ENCODE assay signal across 8 cellular contexts in genomic region chr2:207143131-207143473, GRCh38. TPM values are rescaled to one million over a fixed set of nuclear protein-coding genes. Genes with fewer than 3 reads are reported as not detected.
DNase-seq lines count a peak whose midpoint lies in the region; ATAC-seq, FAIRE-seq and TF ChIP-seq lines count a peak whose summit lies in the region.

No MANE protein-coding gene starts in this region.

- H3K79me2 ChIP-seq in fibroblast of lung (ENCODE audit: control insufficient read depth, insufficient read depth, low read length), result peaks cover 87% of the 10 kb centered on the region

- H4K20me1 ChIP-seq in fibroblast of lung (ENCODE audit: control insufficient read depth, extremely low read depth, insufficient read depth, low read length), result no peaks in the 10 kb centered on the region

- FAIRE-seq in HTR-8/SVneo (lab: Jason Lieb, UNC), result no peak

- ATAC-seq in GM21423 (IDR thresholded peaks at IDR 0.05; ENCODE audit: unreplicated experiment), result peak; percentile 6
- ATAC-seq in RWPE2 (ENCODE audit: low read depth), result no peak
- no peak for ATAC-seq in GM19452 (IDR thresholded peaks at IDR 0.05; ENCODE audit: unreplicated experiment)
- no peak for ATAC-seq in HG03442 (IDR thresholded peaks at IDR 0.05; ENCODE audit: unreplicated experiment)

- peaks cover 99% of the 10 kb centered on the region for H3K36me3 ChIP-seq in RWPE2 (ENCODE audit: low read depth)
- H3K36me3 ChIP-seq in fibroblast of lung (ENCODE audit: control insufficient read depth, insufficient read depth, low read length), result no peaks in the 10 kb centered on the region
- H3K36me3 ChIP-seq in sigmoid colon, result no peaks in the 10 kb centered on the region

- H3K4me1 ChIP-seq in RWPE2 (ENCODE audit: insufficient read depth, poor library complexity, severe bottlenecking) (peaks cover 32% of the 10 kb centered on the region), fibroblast of lung (ENCODE audit: control insufficient read depth, extremely low read depth, insufficient read depth, low read length) (peaks cover 10% of the 10 kb centered on the region), sigmoid colon (peaks cover 0 to 99% (median 88%) of the 10 kb centered on the region in 4 donors)

- H3K27me3 ChIP-seq in RWPE2 (ENCODE audit: insufficient read depth, poor library complexity, severe bottlenecking) (no peaks in the 10 kb centered on the region), fibroblast of lung (ENCODE audit: control insufficient read depth, insufficient read depth, low read length) (no peaks in the 10 kb centered on the region), sigmoid colon (no peaks in the 10 kb centered on the region)

- no peak overlapping the region for H2AFZ ChIP-seq in fibroblast of lung (ENCODE audit: low read length)

- no peak for TF ChIP-seq EP300 in sigmoid colon (IDR thresholded peaks at IDR 0.05)

- no peak for TF ChIP-seq POLR2A in sigmoid colon (IDR thresholded peaks at IDR 0.05)

- H3K4me3 ChIP-seq in RWPE2 (ENCODE audit: severe bottlenecking) (no peak overlapping the region), fibroblast of lung (replicated peaks in 1 of 4; ENCODE audit: control extremely low read depth in 1 of 4, insufficient read depth in 1 of 4, low read depth in 3 of 4, low read length in 4 of 4) (peak overlapping the region in 2 of 4 experiments; percentile 25 to 41), sigmoid colon (peak overlapping the region in 3 of 4 donors; percentile 2 to 20 (median 9))

- WGBS in sigmoid colon, 2 donors, result 31 to 59% methylated on average over 2 of the region's 2 CpGs

- TF ChIP-seq CTCF in RWPE2 (IDR thresholded peaks at IDR 0.05; ENCODE audit: poor library complexity, severe bottlenecking), result no peak
- TF ChIP-seq CTCF in fibroblast of lung (conservative IDR thresholded peaks at IDR 0.05 in 1 of 2, IDR thresholded peaks at IDR 0.05 in 1 of 2; ENCODE audit: low read depth in 1 of 2, low read length in 2 of 2), result no peak
- no peak for TF ChIP-seq CTCF in sigmoid colon (IDR thresholded peaks at IDR 0.05)

- H3K9ac ChIP-seq in fibroblast of lung (ENCODE audit: insufficient read depth, low read length), result no peak overlapping the region

- peak overlapping the region; percentile 14 for H3K27ac ChIP-seq in RWPE2 (ENCODE audit: poor library complexity, severe bottlenecking)
- peak overlapping the region; percentile 68 for H3K27ac ChIP-seq in fibroblast of lung (ENCODE audit: insufficient read depth, low read length)
- peak overlapping the region; percentile 78 to 100 (median 82) for H3K27ac ChIP-seq in sigmoid colon

- intact Hi-C loops in sigmoid colon (cut with DNase I), result loop anchor here (5.0 to 10.0 kb wide), 2 partner anchors 51 to 1122 kb away; partner anchors contain the start of gene PIKFYVE

- H3K4me2 ChIP-seq in fibroblast of lung (ENCODE audit: extremely low read depth, insufficient read depth, low read length), result peak overlapping the region; percentile 99

- H3K9me3 ChIP-seq in RWPE2 (ENCODE audit: severe bottlenecking) (no peaks in the 10 kb centered on the region), fibroblast of lung (ENCODE audit: control insufficient read depth, insufficient read depth, low read depth, low read length) (no peaks in the 10 kb centered on the region), sigmoid colon (no peaks in the 10 kb centered on the region)

- no peak for DNase-seq in RWPE2 (ENCODE audit: low spot score)
- no peak for DNase-seq in fibroblast of lung (ENCODE audit: low read depth in 2 of 2)
- no peak for DNase-seq in sigmoid colon
- no peak for DNase-seq in HTR-8/SVneo (ENCODE audit: insufficient read length, low spot score)
- no peak for DNase-seq in amniotic stem cell (lab: John Stamatoyannopoulos, UW)

RNA-seq across cellular contexts. Expression of gene KLF7, which starts 22.6 kb away (rescaled TPM):
- 11.3 and 12.9 TPM in 2 replicates for total RNA-seq in fibroblast of lung
- 15.4 and 21.0 TPM in 2 replicates for polyA plus RNA-seq in fibroblast of lung
- 7.7 and 15.8 TPM in 2 replicates for polyA plus RNA-seq in fibroblast of lung (2012)
- 101 and 108 TPM in 2 replicates for polyA minus RNA-seq in fibroblast of lung (ENCODE audit: low replicate concordance)
- 10 to 100 TPM; 21.2 to 52.1 (median 25.1) TPM for total RNA-seq in sigmoid colon
- 1 to 10 TPM in 1 of 3 donors, under 1 TPM in 2; 0.60 to 7.8 (median 0.69) TPM for polyA plus RNA-seq in sigmoid colon

Comparison
In these comparisons a context has a peak if more than half of its experiments do, and no peak if none do; other contexts are left out.
1. H3K27ac ChIP-seq: peak in every context shown above with its lines; median percentile 82 in sigmoid colon; 68 in fibroblast of lung; 14 in RWPE2.